In genomic region chr7:27245798-27246691, GRCh38 we compare ENCODE assay signal across 11 cellular contexts. TPM values are rescaled to one million over a fixed set of nuclear protein-coding genes. Genes with fewer than 3 reads are reported as not detected.
A peak's percentile ranks its signal among the peaks of the same experiment; 100 is the strongest.
DNase-seq lines count a peak whose midpoint lies in the region; ATAC-seq and TF ChIP-seq lines count a peak whose summit lies in the region.
"Had no signal": no experiment of that assay in that cellular context is flagged by ENCODE, and none has a peak within 500 bp of the region (broad histone marks: within the 10 kb centered on the region; RNA-seq: fewer than 3 reads in every experiment).

No MANE protein-coding gene starts in this region.

- H3K4me3 ChIP-seq in right atrium auricular region (peak overlapping the region in 1 of 2 donors; percentile 29), colonic mucosa (peak overlapping the region; percentile 29), mucosa of stomach (ENCODE audit: low read length) (peak overlapping the region; percentile 3), urinary bladder (ENCODE audit: low read depth, low read length) (peak overlapping the region; percentile 7)
- H3K4me3 ChIP-seq: BLaER1 treated with 17β-estradiol and CSF1 and Interleukin-3, amounts not matched to agents 10 nM and 100 nM had no signal

- H3K9me3 ChIP-seq in right atrium auricular region (no peaks in the 10 kb centered on the region), colonic mucosa (no peaks in the 10 kb centered on the region), mucosa of stomach (ENCODE audit: control insufficient read depth, low read length) (peaks cover 3% of the 10 kb centered on the region)

- H3K4me1 ChIP-seq in right atrium auricular region (peaks cover 0 to 40% of the 10 kb centered on the region in 2 donors), colonic mucosa (peaks cover 25% of the 10 kb centered on the region), mucosa of stomach (ENCODE audit: control insufficient read depth, insufficient read depth, low read length) (peaks cover 37% of the 10 kb centered on the region), urinary bladder (ENCODE audit: insufficient read depth) (no peaks in the 10 kb centered on the region)

- no peak overlapping the region for H3K27ac ChIP-seq in right atrium auricular region
- no peak overlapping the region for H3K27ac ChIP-seq in colonic mucosa
- no peak overlapping the region for H3K27ac ChIP-seq in urinary bladder (ENCODE audit: low read depth)
- H3K27ac ChIP-seq: BLaER1 treated with 17β-estradiol and CSF1 and Interleukin-3, amounts not matched to agents 10 nM and 100 nM had no signal

- intact Hi-C loops in Right ventricle myocardium superior (cut with DNase I) = no loop called here
- intact Hi-C loops in colonic mucosa (cut with DNase I) = no loop called here

- H3K36me3 ChIP-seq in right atrium auricular region (no peaks in the 10 kb centered on the region), colonic mucosa (no peaks in the 10 kb centered on the region), mucosa of stomach (ENCODE audit: control insufficient read depth, insufficient read depth, low read length) (no peaks in the 10 kb centered on the region), urinary bladder (ENCODE audit: insufficient read depth) (no peaks in the 10 kb centered on the region)
- H3K36me3 ChIP-seq: BLaER1 treated with 17β-estradiol and CSF1 and Interleukin-3, amounts not matched to agents 10 nM and 100 nM had no signal

- peaks cover 69 to 89% of the 10 kb centered on the region in 2 donors for H3K27me3 ChIP-seq in right atrium auricular region
- H3K27me3 ChIP-seq in colonic mucosa = peaks cover 88% of the 10 kb centered on the region
- peaks cover 100% of the 10 kb centered on the region for H3K27me3 ChIP-seq in mucosa of stomach (ENCODE audit: control insufficient read depth, insufficient read depth, low read length)

- WGBS in urinary bladder = 26% methylated on average over 90 of the region's 90 CpGs

- ATAC-seq in Right ventricle myocardium superior (ENCODE audit: poor library complexity) (peak; percentile 27), HG02970 (IDR thresholded peaks at IDR 0.05; ENCODE audit: low FRiP score, unreplicated experiment) (no peak), HG03457 (IDR thresholded peaks at IDR 0.05; ENCODE audit: unreplicated experiment) (no peak)

- DNase-seq in Right ventricle myocardium superior (no peak), right atrium auricular region (ENCODE audit: low spot score) (no peak), colonic mucosa (peak; percentile 60)
- no peak for DNase-seq in stimulated activated CD4-positive, alpha-beta T cell treated with anti-CD3 and anti-CD28 coated beads, Interleukin-15, amount 100 ng/mL, for 24 hours
- DNase-seq: hypothalamus, NCI-H2029 treated with DMSO at 0.1 percent for 48 hours had no signal

- TF ChIP-seq CTCF in right atrium auricular region (IDR thresholded peaks at IDR 0.05) = no peak
- no peak for TF ChIP-seq CTCF in colonic mucosa (IDR thresholded peaks at IDR 0.05)

- H3K9ac ChIP-seq in colonic mucosa (ENCODE audit: low read depth in 2 of 2, low read length in 2 of 2) (no peak overlapping the region), mucosa of stomach (ENCODE audit: low read length) (no peak overlapping the region)
- H3K9ac ChIP-seq: BLaER1 treated with 17β-estradiol and CSF1 and Interleukin-3, amounts not matched to agents 10 nM and 100 nM had no signal

RNA-seq across cellular contexts. Expression of gene EVX1, which starts 3.4 kb away (rescaled TPM):
- total RNA-seq in Right ventricle myocardium superior (not detected), right atrium auricular region (not detected), colonic mucosa (1 to 10 TPM in 1 of 2 donors, under 1 TPM in 1; 0.32 to 1.5 TPM), urinary bladder (1.1 TPM)
- polyA plus RNA-seq in urinary bladder = 2.0 TPM

RNA-seq across cellular contexts. Expression of gene HOXA13, which starts 46.2 kb away (rescaled TPM):
- not detected for total RNA-seq in Right ventricle myocardium superior
- not detected for total RNA-seq in right atrium auricular region
- total RNA-seq in colonic mucosa = 10 to 100 TPM; 22.7 to 33.8 TPM
- total RNA-seq in urinary bladder = 43.2 TPM
- 24.4 TPM for polyA plus RNA-seq in urinary bladder

Comparison
In these comparisons a context has a peak if more than half of its experiments do, and no peak if none do; other contexts are left out.
1. RNA of gene HOXA13, which starts 46.2 kb away (total RNA-seq): 43.2 TPM in urinary bladder (single experiment) and 22.7 to 33.8 TPM in colonic mucosa; not detected in Right ventricle myocardium superior (single experiment) and not detected in right atrium auricular region; every median in the first group is over 10 times any median in the second.